In the genomic region with DNA sequence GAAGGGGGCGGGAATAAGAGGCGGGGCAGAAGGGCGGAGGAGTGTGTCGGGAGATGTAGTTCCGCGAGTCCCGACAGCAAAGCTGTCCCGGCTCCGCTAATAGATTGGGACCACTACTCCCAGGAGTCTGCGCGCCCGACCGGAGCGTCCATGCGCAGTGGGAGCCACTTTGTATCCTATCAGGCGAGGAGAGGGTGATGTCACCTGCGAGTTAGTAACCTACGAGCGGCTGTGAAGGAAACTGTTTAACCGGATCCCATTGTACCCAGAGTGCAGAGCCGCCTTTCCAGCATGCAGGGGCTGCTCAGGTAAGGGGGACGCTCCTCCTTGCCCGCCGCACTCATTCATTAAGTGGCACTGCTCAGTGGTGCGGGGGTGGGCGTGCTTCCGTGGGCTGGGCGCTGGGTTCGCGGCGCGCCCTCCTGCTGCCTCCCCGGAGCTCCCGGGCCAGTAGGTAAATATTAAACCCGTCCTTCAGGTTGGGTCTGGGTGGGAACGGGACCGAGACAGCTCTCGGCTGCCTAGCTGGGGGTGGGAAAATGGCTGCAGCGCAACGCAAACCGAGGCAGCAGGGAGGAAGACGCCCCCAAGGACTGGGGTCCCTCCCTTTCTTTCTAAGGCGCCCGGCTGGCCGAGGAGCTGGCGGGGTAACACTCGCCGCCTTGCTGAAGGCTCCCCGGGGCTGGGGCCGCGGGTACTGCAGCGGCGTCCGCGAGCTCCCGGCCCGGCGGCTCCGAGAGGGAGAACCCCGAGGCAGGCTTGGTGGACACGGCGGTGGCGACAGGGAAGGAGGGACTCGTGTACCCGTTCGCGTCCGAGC, we compare ENCODE assay signal across 8 cellular contexts. TPM values are rescaled to one million over a fixed set of nuclear protein-coding genes. Genes with fewer than 3 reads are reported as not detected.
A peak's percentile ranks its signal among the peaks of the same experiment; 100 is the strongest.
DNase-seq lines count a peak whose midpoint lies in the region; ATAC-seq and TF ChIP-seq lines count a peak whose summit lies in the region.

A gene (plus strand): TSS at position 207 of the 820 bp plus-strand sequence. CDS start 74,811 bp downstream, outside the sequence.

- H3K4me3 ChIP-seq in AG04450 (ENCODE audit: low read depth, low read length), result peak within 1 kb of the TSS; percentile 95

- H3K9me3 Mint-ChIP-seq in WTC11, result no peaks in the 10 kb centered on the region

- peaks cover 30% of the 10 kb centered on the region for H3K27me3 ChIP-seq in AG04450 (ENCODE audit: control insufficient read depth, insufficient read depth, low read length)

- POLR2A ChIA-PET in AG04450 (lab: Yijun Ruan, JAX), result interaction anchor here (0.6 to 2.2 kb wide), 8 partner anchors 24 to 296 kb away, joined by 3 to 7 read pairs (median 3); a partner anchor contains a TSS
- POLR2A ChIA-PET in WTC11 (lab: Charles Lee), result interaction anchor here (0.6 to 2.1 kb wide), 7 partner anchors 8 to 295 kb away, joined by 3 to 8 read pairs (median 3); a partner anchor contains a TSS

- H3K27me3 Mint-ChIP-seq in WTC11 (ENCODE audit: low read depth), result peaks cover 35% of the 10 kb centered on the region

- H3K4me3 Mint-ChIP-seq in WTC11, result peak within 1 kb of the TSS; percentile 93

- H3K4me1 Mint-ChIP-seq in WTC11, result peaks cover 17% of the 10 kb centered on the region

- H3K27ac Mint-ChIP-seq in WTC11, result peak within 1 kb of the TSS; percentile 52

- no peaks in the 10 kb centered on the region; the same call in 1 of the 2 replicates for H3K9me3 ChIP-seq in AG04450 (ENCODE audit: control insufficient read depth, insufficient read depth, low read length)

- CTCF ChIA-PET in AG04450 (lab: Charles Lee), result interaction anchor here (1.2 to 2.1 kb wide), 3 partner anchors 118 to 255 kb away, joined by 3 to 5 read pairs (median 3); no protein-coding TSS in a partner anchor
- CTCF ChIA-PET in WTC11 (lab: Charles Lee), result interaction anchor here (0.6 to 2.8 kb wide), 10 partner anchors 27 to 388 kb away, joined by 3 to 13 read pairs (median 3); a partner anchor contains a TSS

- peak within 1 kb of the TSS; percentile 84 for H3K27ac ChIP-seq in AG04450 (ENCODE audit: low read depth, low read length)
- H3K27ac ChIP-seq in caudate nucleus (ENCODE audit: low read depth, low read length), result peak within 1 kb of the TSS; percentile 72

- ATAC-seq in GM18907 (IDR thresholded peaks at IDR 0.05; ENCODE audit: unreplicated experiment) (peak; percentile 87), HG03159 (IDR thresholded peaks at IDR 0.05; ENCODE audit: unreplicated experiment) (peak; percentile 83), WTC11 (peak; percentile 95)

- no peaks in the 10 kb centered on the region for H3K36me3 Mint-ChIP-seq in WTC11

- TF ChIP-seq CTCF in AG04450 (IDR thresholded peaks at IDR 0.05; ENCODE audit: low read depth, low read length) (0 out of 2 replicates have a peak, but pooled peaks have one; percentile 1), WTC11 (IDR thresholded peaks at IDR 0.05) (no peak)

- DNase-seq in AG04450 (ENCODE audit: low read depth, low spot score), result peak; percentile 95
- DNase-seq in NCI-H2227 treated with DMSO at 0.1 percent for 48 hours (lab: John Stamatoyannopoulos, UW), result peak; percentile 98
- peak; percentile 97 for DNase-seq in WTC11 (ENCODE audit: low spot score)
- DNase-seq in caudate nucleus (lab: John Stamatoyannopoulos, UW), result peak; percentile 86 to 100 (median 98)
- DNase-seq in inferior parietal cortex (ENCODE audit: extremely low spot score), result peak; percentile 99
- peak; percentile 89 to 91 for DNase-seq in stimulated activated CD4-positive, alpha-beta T cell treated with anti-CD3 and anti-CD28 coated beads, Interleukin-12 subunit alpha, Interleukin-12 subunit beta, amount 100 ng/mL, for 24 hours (ENCODE audit: low read depth in 2 of 2)

TF ChIP-seq in WTC11, 78 proteins besides CTCF, POLR2A, EP300 and RAD21 (continues in another document):
- TF ChIP-seq KAT7 (CRISPR knock-in tag; IDR thresholded peaks at IDR 0.05; ENCODE audit: borderline replicate concordance) (0 out of 2 replicates have a peak, but pooled peaks have one; percentile 65), OVOL2 (CRISPR knock-in tag; IDR thresholded peaks at IDR 0.05; ENCODE audit: borderline replicate concordance) (no peak), ZNF416 (CRISPR knock-in tag; IDR thresholded peaks at IDR 0.05) (no peak), TEAD1 (CRISPR knock-in tag; IDR thresholded peaks at IDR 0.05) (no peak), NFYB (CRISPR knock-in tag; conservative IDR thresholded peaks at IDR 0.05; ENCODE audit: low read depth) (0 out of 2 replicates have a peak, but pooled peaks have one; percentile 5), RELA (CRISPR knock-in tag; IDR thresholded peaks at IDR 0.05; ENCODE audit: borderline replicate concordance) (no peak), IRF2 (CRISPR knock-in tag; IDR thresholded peaks at IDR 0.05; ENCODE audit: borderline replicate concordance, low read depth) (no peak), ZNF317 (CRISPR knock-in tag; IDR thresholded peaks at IDR 0.05; ENCODE audit: borderline replicate concordance, low read depth) (no peak), FOXJ3 (CRISPR knock-in tag; IDR thresholded peaks at IDR 0.05; ENCODE audit: borderline replicate concordance) (no peak)
- TF ChIP-seq, protein P1, sequence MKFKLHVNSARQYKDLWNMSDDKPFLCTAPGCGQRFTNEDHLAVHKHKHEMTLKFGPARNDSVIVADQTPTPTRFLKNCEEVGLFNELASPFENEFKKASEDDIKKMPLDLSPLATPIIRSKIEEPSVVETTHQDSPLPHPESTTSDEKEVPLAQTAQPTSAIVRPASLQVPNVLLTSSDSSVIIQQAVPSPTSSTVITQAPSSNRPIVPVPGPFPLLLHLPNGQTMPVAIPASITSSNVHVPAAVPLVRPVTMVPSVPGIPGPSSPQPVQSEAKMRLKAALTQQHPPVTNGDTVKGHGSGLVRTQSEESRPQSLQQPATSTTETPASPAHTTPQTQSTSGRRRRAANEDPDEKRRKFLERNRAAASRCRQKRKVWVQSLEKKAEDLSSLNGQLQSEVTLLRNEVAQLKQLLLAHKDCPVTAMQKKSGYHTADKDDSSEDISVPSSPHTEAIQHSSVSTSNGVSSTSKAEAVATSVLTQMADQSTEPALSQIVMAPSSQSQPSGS (CRISPR knock-in tag; IDR thresholded peaks at IDR 0.05; ENCODE audit: borderline replicate concordance, low read depth), result no peak
- TF ChIP-seq, protein P2, sequence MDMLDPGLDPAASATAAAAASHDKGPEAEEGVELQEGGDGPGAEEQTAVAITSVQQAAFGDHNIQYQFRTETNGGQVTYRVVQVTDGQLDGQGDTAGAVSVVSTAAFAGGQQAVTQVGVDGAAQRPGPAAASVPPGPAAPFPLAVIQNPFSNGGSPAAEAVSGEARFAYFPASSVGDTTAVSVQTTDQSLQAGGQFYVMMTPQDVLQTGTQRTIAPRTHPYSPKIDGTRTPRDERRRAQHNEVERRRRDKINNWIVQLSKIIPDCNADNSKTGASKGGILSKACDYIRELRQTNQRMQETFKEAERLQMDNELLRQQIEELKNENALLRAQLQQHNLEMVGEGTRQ (CRISPR knock-in tag; IDR thresholded peaks at IDR 0.05), result 0 out of 2 replicates have a peak, but pooled peaks have one; percentile 13
- TF ChIP-seq, protein P3, sequence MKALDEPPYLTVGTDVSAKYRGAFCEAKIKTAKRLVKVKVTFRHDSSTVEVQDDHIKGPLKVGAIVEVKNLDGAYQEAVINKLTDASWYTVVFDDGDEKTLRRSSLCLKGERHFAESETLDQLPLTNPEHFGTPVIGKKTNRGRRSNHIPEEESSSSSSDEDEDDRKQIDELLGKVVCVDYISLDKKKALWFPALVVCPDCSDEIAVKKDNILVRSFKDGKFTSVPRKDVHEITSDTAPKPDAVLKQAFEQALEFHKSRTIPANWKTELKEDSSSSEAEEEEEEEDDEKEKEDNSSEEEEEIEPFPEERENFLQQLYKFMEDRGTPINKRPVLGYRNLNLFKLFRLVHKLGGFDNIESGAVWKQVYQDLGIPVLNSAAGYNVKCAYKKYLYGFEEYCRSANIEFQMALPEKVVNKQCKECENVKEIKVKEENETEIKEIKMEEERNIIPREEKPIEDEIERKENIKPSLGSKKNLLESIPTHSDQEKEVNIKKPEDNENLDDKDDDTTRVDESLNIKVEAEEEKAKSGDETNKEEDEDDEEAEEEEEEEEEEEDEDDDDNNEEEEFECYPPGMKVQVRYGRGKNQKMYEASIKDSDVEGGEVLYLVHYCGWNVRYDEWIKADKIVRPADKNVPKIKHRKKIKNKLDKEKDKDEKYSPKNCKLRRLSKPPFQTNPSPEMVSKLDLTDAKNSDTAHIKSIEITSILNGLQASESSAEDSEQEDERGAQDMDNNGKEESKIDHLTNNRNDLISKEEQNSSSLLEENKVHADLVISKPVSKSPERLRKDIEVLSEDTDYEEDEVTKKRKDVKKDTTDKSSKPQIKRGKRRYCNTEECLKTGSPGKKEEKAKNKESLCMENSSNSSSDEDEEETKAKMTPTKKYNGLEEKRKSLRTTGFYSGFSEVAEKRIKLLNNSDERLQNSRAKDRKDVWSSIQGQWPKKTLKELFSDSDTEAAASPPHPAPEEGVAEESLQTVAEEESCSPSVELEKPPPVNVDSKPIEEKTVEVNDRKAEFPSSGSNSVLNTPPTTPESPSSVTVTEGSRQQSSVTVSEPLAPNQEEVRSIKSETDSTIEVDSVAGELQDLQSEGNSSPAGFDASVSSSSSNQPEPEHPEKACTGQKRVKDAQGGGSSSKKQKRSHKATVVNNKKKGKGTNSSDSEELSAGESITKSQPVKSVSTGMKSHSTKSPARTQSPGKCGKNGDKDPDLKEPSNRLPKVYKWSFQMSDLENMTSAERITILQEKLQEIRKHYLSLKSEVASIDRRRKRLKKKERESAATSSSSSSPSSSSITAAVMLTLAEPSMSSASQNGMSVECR (CRISPR knock-in tag; IDR thresholded peaks at IDR 0.05; ENCODE audit: borderline replicate concordance), result peak; percentile 52; the same call in 1 of the 2 replicates
- TF ChIP-seq, protein P4, sequence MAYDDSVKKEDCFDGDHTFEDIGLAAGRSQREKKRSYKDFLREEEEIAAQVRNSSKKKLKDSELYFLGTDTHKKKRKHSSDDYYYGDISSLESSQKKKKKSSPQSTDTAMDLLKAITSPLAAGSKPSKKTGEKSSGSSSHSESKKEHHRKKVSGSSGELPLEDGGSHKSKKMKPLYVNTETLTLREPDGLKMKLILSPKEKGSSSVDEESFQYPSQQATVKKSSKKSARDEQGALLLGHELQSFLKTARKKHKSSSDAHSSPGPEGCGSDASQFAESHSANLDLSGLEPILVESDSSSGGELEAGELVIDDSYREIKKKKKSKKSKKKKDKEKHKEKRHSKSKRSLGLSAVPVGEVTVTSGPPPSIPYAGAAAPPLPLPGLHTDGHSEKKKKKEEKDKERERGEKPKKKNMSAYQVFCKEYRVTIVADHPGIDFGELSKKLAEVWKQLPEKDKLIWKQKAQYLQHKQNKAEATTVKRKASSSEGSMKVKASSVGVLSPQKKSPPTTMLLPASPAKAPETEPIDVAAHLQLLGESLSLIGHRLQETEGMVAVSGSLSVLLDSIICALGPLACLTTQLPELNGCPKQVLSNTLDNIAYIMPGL (CRISPR knock-in tag; IDR thresholded peaks at IDR 0.05), result 0 out of 2 replicates have a peak, but pooled peaks have one; percentile 49

RNA-seq across cellular contexts. Expression of the gene that starts here (rescaled TPM):
- polyA plus RNA-seq in AG04450 (2011; rRNA removed), result 5.9 and 9.8 TPM in 2 replicates
- polyA minus RNA-seq in AG04450 (2011; rRNA and poly(A)+ RNA removed), result 16.8 and 19.6 TPM in 2 replicates
- total RNA-seq in WTC11 (2021), result 21.7 to 30.4 TPM (median 30.4 TPM) in 3 replicates

Comparison
In these comparisons a context has a peak if more than half of its experiments do, and no peak if none do; other contexts are left out.
1. Peak in every context shown above with its lines: DNase-seq, ATAC-seq, H3K4me3 ChIP-seq and H3K27ac ChIP-seq.